9 cellular contexts compared by ENCODE assay signal in the genomic region with DNA sequence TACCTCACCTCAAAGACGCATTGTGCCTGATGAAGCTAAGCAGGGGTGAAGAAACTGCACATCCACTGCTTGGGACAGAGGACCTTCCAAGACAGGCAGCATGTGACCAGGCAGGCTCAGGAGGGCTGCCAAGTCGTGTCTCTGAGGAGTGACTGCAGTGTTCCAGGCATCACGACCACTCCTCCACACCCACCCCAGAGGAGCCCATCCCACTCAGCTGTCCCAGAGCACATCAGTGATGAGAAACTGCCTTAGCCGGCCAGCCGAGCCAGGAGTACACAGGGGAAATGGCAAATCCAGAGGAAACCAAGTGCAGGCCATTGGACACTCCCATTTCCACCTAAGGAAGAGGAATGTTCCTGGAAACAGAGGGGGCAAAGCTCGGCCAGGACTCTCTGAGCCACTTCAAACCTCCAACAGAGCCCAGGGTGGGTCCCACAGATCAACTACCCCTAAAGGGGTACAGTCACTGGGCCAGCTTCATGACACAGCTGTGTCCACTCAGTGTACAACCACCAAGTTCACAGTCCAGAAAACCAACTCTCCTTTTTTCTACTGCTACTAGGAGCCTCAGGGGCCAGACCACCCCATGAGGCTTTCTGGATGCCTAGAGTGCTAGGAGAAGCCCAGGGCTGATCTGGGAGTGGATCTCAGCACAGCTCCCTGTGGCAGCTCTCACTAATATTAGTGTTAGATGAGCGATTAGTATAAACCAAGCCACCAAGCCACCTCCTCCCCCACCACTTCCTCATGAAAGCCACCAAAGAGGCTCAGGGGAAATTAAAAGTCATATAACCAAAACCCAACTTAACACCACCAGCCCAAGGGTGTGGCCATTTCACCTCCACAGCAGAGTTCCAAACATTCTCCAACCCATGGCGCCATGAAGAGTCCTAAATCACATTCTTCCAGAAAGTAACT. TPM values are rescaled to one million over a fixed set of nuclear protein-coding genes. Genes with fewer than 3 reads are reported as not detected.
DNase-seq lines count a peak whose midpoint lies in the region; ATAC-seq, FAIRE-seq and TF ChIP-seq lines count a peak whose summit lies in the region.
"Had no signal": no experiment of that assay in that cellular context is flagged by ENCODE, and none has a peak within 500 bp of the region (broad histone marks: within the 10 kb centered on the region; RNA-seq: fewer than 3 reads in every experiment).

No MANE protein-coding gene starts in this region.

- H3K27ac Mint-ChIP-seq in activated CD4-positive, alpha-beta memory T cell treated with anti-CD3 and anti-CD28 coated beads, Interleukin-2, amount 10 ng/mL, durations not matched to agents 7 days and 5 days = peak overlapping the region; percentile 96

- no TSS peak for BruUV-seq in HCT116 (replicated peaks; lab: Mats Ljungman, UMichigan)

- TF ChIP-seq POLR2A in HCT116 (IDR thresholded peaks at IDR 0.05; ENCODE audit: borderline replicate concordance, extremely low read depth, insufficient read depth, insufficient read length) = no peak

- H3K27ac ChIP-seq in HCT116 (ENCODE audit: low read depth, low read length) (peak overlapping the region; percentile 72), skin epidermis (peak overlapping the region in 20 of 21 experiments; percentile 9 to 87 (median 71))

- H3K9me2 ChIP-seq in HCT116 (ENCODE audit: insufficient read depth) = no peaks in the 10 kb centered on the region

- H3K4me3 Mint-ChIP-seq in activated CD4-positive, alpha-beta memory T cell treated with anti-CD3 and anti-CD28 coated beads, Interleukin-2, amount 10 ng/mL, durations not matched to agents 7 days and 5 days = peak overlapping the region; percentile 57

- no peaks in the 10 kb centered on the region for H3K9me3 Mint-ChIP-seq in activated CD4-positive, alpha-beta memory T cell treated with anti-CD3 and anti-CD28 coated beads, Interleukin-2, amount 10 ng/mL, durations not matched to agents 7 days and 5 days

- FAIRE-seq in urothelium cell line (lab: Jason Lieb, UNC) = no peak

- no peak for TF ChIP-seq RAD21 in HCT116 (IDR thresholded peaks at IDR 0.05; ENCODE audit: low read depth)

- CTCF ChIA-PET in HCT116 (lab: Charles Lee) = interaction anchor here (1.0 to 5.0 kb wide), 4 partner anchors 11 to 22 kb away, joined by 3 to 21 read pairs (median 6); partner anchors contain the start of gene PXN
- CTCF ChIA-PET in activated CD4-positive, alpha-beta memory T cell treated with anti-CD3 and anti-CD28 coated beads, Interleukin-2, amount 10 ng/mL, durations not matched to agents 7 days and 5 days (lab: Charles Lee) = interaction anchor here (1.0 to 14.5 kb wide), 10 partner anchors 11 to 52 kb away, joined by 3 to 228 read pairs (median 6); partner anchors contain the start of genes PXN, RNU4-2, RPLP0 and SIRT4

- H4K20me1 ChIP-seq in HCT116 (ENCODE audit: insufficient read depth) = peaks cover 9% of the 10 kb centered on the region; the same call in 1 of the 2 replicates

- H3K4me1 ChIP-seq in HCT116 (ENCODE audit: control insufficient read depth in 1 of 2, insufficient read depth in 2 of 2, low read length in 2 of 2) = peaks cover 53 to 84% of the 10 kb centered on the region in 2 experiments

- no peaks in the 10 kb centered on the region for H3K9me3 ChIP-seq in HCT116 (ENCODE audit: control insufficient read depth in 1 of 2, insufficient read depth in 1 of 2, low read depth in 1 of 2, low read length in 2 of 2)

- no peak overlapping the region for H2AFZ ChIP-seq in HCT116 (ENCODE audit: low read depth, low read length, poor library complexity, severe bottlenecking)

- ATAC-seq in HCT116 (no peak), Right ventricle myocardium superior (ENCODE audit: poor library complexity) (peak; percentile 79), HG02852 (IDR thresholded peaks at IDR 0.05; ENCODE audit: unreplicated experiment) (no peak), HG02759 (IDR thresholded peaks at IDR 0.05; ENCODE audit: unreplicated experiment) (no peak)

- no peak overlapping the region for H3K9ac ChIP-seq in HCT116 (ENCODE audit: low read length)

- H3K4me2 ChIP-seq in HCT116 (ENCODE audit: low read length) = peak overlapping the region; percentile 48

- DNase-seq in HCT116 (ENCODE audit: low read depth, low spot score) (no peak), Right ventricle myocardium superior (peak; percentile 92), NCI-H187 (lab: John Stamatoyannopoulos, UW) (no peak), urothelium cell line (ENCODE audit: low spot score) (no peak)
- DNase-seq in activated CD4-positive, alpha-beta memory T cell treated with anti-CD3 and anti-CD28 coated beads, Interleukin-2, amount 10 ng/mL, durations not matched to agents 7 days and 5 days = peak; percentile 80

- intact Hi-C loops in HCT116 (cut with micrococcal nuclease) (no loop called here), Right ventricle myocardium superior (cut with DNase I) (no loop called here)

- POLR2A ChIA-PET in HCT116 (lab: Charles Lee) = interaction anchor here (0.8 to 3.5 kb wide), 7 partner anchors 10 to 49 kb away, joined by 3 to 27 read pairs (median 15); partner anchors contain the start of genes RNU4-1, RNU4-2 and RPLP0
- POLR2A ChIA-PET in activated CD4-positive, alpha-beta memory T cell treated with anti-CD3 and anti-CD28 coated beads, Interleukin-2, amount 10 ng/mL, durations not matched to agents 7 days and 5 days (lab: Charles Lee) = interaction anchor here (0.8 to 16.9 kb wide), 13 partner anchors 10 to 127 kb away, joined by 3 to 338 read pairs (median 4); partner anchors contain the start of genes GCN1, PXN, RNU4-1 and RNU4-2

- peaks cover 84% of the 10 kb centered on the region for H3K4me1 Mint-ChIP-seq in activated CD4-positive, alpha-beta memory T cell treated with anti-CD3 and anti-CD28 coated beads, Interleukin-2, amount 10 ng/mL, durations not matched to agents 7 days and 5 days

- no peak for TF ChIP-seq CTCF in HCT116 (IDR thresholded peaks at IDR 0.05 in 2 of 3, conservative IDR thresholded peaks at IDR 0.05 in 1 of 3; ENCODE audit: borderline replicate concordance in 1 of 3, insufficient read depth in 1 of 3, low read depth in 2 of 3, low read length in 2 of 3)

- no peaks in the 10 kb centered on the region for H3K27me3 ChIP-seq in HCT116 (ENCODE audit: insufficient read depth, low read length)

- peaks cover 68% of the 10 kb centered on the region for H3K36me3 Mint-ChIP-seq in activated CD4-positive, alpha-beta memory T cell treated with anti-CD3 and anti-CD28 coated beads, Interleukin-2, amount 10 ng/mL, durations not matched to agents 7 days and 5 days (ENCODE audit: low read depth)

- H3K27me3 Mint-ChIP-seq in activated CD4-positive, alpha-beta memory T cell treated with anti-CD3 and anti-CD28 coated beads, Interleukin-2, amount 10 ng/mL, durations not matched to agents 7 days and 5 days = no peaks in the 10 kb centered on the region

- H3K79me2 ChIP-seq in HCT116 (ENCODE audit: insufficient read depth, low read length) = peaks cover 99% of the 10 kb centered on the region

- H3K36me3 ChIP-seq in HCT116 (ENCODE audit: control insufficient read depth in 1 of 2, insufficient read depth in 2 of 2, low read length in 2 of 2) = peaks cover 3 to 11% of the 10 kb centered on the region in 2 experiments; a peak in 2 of 4 replicates

- RAD21 ChIA-PET in HCT116 (lab: Charles Lee; ENCODE audit: low non-redundant PET in 1 of 2, low total read pairs in 2 of 2, uncharacterized antibody in 2 of 2, unreplicated experiment in 2 of 2) = interaction anchor here in 1 of 2 experiments (0.9 kb wide), 1 partner anchor 22 kb away, joined by 3 read pairs; no protein-coding TSS in a partner anchor

- H3K4me3 ChIP-seq in HCT116 (replicated peaks in 1 of 2; ENCODE audit: low read depth in 1 of 2, low read length in 2 of 2) (no peak overlapping the region), skin epidermis (no peak overlapping the region)

TF ChIP-seq in HCT116, 20 proteins besides CTCF, POLR2A, EP300 and RAD21 (continues in another document):
- TF ChIP-seq, protein P1, sequence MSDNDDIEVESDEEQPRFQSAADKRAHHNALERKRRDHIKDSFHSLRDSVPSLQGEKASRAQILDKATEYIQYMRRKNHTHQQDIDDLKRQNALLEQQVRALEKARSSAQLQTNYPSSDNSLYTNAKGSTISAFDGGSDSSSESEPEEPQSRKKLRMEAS (IDR thresholded peaks at IDR 0.05) = no peak
- TF ChIP-seq CEBPB (IDR thresholded peaks at IDR 0.05; ENCODE audit: low read depth) (no peak), SRF (IDR thresholded peaks at IDR 0.05; ENCODE audit: low read depth) (no peak), FOSL1 (IDR thresholded peaks at IDR 0.05; ENCODE audit: low read depth) (no peak)
- TF ChIP-seq, protein P2, sequence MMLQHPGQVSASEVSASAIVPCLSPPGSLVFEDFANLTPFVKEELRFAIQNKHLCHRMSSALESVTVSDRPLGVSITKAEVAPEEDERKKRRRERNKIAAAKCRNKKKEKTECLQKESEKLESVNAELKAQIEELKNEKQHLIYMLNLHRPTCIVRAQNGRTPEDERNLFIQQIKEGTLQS (IDR thresholded peaks at IDR 0.05) = no peak

RNA-seq across cellular contexts. Expression of gene PXN, which starts 15.4 kb away (rescaled TPM):
- total RNA-seq in HCT116 (2021; ENCODE audit: unreplicated experiment) (211 TPM), Right ventricle myocardium superior (47.1 TPM)
- polyA plus RNA-seq in HCT116 (2012) = 161 and 178 TPM in 2 replicates
- 100 to 1,000 TPM; 271 to 274 TPM for total RNA-seq in activated CD4-positive, alpha-beta memory T cell treated with anti-CD3 and anti-CD28 coated beads, Interleukin-2, amount 10 ng/mL, durations not matched to agents 7 days and 5 days

RNA-seq across cellular contexts. Expression of gene RNU4-2, which starts 41.6 kb away (rescaled TPM):
- total RNA-seq in HCT116 (2021; ENCODE audit: unreplicated experiment) = 2,248 TPM
- 37.9 and 41.5 TPM in 2 replicates for polyA plus RNA-seq in HCT116 (2012)
- 1,000 to 10,000 TPM; 3,547 to 4,143 TPM for total RNA-seq in activated CD4-positive, alpha-beta memory T cell treated with anti-CD3 and anti-CD28 coated beads, Interleukin-2, amount 10 ng/mL, durations not matched to agents 7 days and 5 days
- 41,112 TPM for total RNA-seq in Right ventricle myocardium superior

RNA-seq across cellular contexts. Expression of gene RNU4-1, which starts 42.9 kb away (rescaled TPM):
- total RNA-seq in HCT116 (2021; ENCODE audit: unreplicated experiment) = 2,323 TPM
- polyA plus RNA-seq in HCT116 (2012) = 25.9 and 42.2 TPM in 2 replicates
- 1,000 to 10,000 TPM; 1,910 to 2,156 TPM for total RNA-seq in activated CD4-positive, alpha-beta memory T cell treated with anti-CD3 and anti-CD28 coated beads, Interleukin-2, amount 10 ng/mL, durations not matched to agents 7 days and 5 days
- total RNA-seq in Right ventricle myocardium superior = 3,793 TPM
- total RNA-seq: SK-MEL-5 had no signal

RNA-seq across cellular contexts. Expression of gene RPLP0, which starts 49.2 kb away (rescaled TPM):
- total RNA-seq in HCT116 (2021; ENCODE audit: unreplicated experiment) (4,123 TPM), Right ventricle myocardium superior (693 TPM)
- 6,734 and 7,674 TPM in 2 replicates for polyA plus RNA-seq in HCT116 (2012)
- 1,000 to 10,000 TPM; 1,823 to 1,853 TPM for total RNA-seq in activated CD4-positive, alpha-beta memory T cell treated with anti-CD3 and anti-CD28 coated beads, Interleukin-2, amount 10 ng/mL, durations not matched to agents 7 days and 5 days

RNA-seq across cellular contexts. Expression of gene SIRT4, which starts 52.0 kb away (rescaled TPM):
- 2.8 TPM for total RNA-seq in HCT116 (2021; ENCODE audit: unreplicated experiment)
- 1.1 and 1.4 TPM in 2 replicates for polyA plus RNA-seq in HCT116 (2012)
- 1 to 10 TPM; 1.6 to 1.7 TPM for total RNA-seq in activated CD4-positive, alpha-beta memory T cell treated with anti-CD3 and anti-CD28 coated beads, Interleukin-2, amount 10 ng/mL, durations not matched to agents 7 days and 5 days
- 8.6 TPM for total RNA-seq in Right ventricle myocardium superior

Comparison
In these comparisons a context has a peak if more than half of its experiments do, and no peak if none do; other contexts are left out.
1. DNase-seq: peak in activated CD4-positive, alpha-beta memory T cell treated with anti-CD3 and anti-CD28 coated beads, Interleukin-2, amount 10 ng/mL, durations not matched to agents 7 days and 5 days (single experiment) and Right ventricle myocardium superior (single experiment); none in HCT116 (single experiment), NCI-H187 (0 of 2) and urothelium cell line (single experiment).